In the genomic region with DNA sequence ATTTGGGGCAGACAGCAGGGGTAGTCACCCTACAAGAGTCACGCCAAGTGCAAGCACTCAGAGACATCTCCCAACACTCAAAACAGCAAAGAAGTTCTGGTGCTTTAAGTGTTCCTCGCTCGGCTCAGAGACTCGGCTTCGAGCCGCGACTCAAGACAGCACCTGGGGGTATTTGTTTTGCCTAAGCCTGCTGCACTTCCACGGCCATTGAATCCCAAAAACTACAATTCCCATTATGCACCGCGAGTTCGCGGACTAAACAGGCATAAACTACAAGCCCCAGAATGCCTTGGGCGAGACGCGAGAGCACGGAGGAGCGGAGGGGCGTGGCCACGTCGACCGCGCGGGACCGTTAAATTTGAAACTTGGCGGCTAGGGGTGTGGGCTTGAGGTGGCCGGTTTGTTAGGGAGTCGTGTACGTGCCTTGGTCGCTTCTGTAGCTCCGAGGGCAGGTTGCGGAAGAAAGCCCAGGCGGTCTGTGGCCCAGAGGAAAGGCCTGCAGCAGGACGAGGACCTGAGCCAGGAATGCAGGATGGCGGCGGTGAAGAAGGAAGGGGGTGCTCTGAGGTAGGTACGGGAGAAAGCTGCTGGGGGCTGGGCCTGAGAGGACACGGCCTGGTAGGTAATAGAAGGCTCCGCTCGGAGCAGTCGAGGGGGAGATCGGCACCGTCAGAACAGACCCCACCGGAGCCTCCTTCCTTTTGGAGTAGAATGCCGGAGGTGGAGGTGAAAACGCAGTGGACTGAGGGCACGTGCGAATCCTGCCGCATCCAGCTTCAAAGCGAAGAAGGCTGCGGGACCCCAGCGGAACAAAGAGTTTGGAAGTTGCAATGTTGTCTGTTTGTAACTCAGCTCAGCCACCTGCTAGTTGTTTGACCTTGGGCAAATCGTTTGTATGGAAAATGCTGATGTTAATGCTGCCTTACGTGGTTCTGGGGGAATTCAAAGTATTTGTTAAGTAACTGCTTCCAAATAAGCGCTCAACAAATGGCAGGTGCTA, we compare ENCODE assay signal across 1 cellular context.
A peak's percentile ranks its signal among the peaks of the same experiment; 100 is the strongest.
TF ChIP-seq lines count a peak whose summit lies in the region.

A gene with protein sequence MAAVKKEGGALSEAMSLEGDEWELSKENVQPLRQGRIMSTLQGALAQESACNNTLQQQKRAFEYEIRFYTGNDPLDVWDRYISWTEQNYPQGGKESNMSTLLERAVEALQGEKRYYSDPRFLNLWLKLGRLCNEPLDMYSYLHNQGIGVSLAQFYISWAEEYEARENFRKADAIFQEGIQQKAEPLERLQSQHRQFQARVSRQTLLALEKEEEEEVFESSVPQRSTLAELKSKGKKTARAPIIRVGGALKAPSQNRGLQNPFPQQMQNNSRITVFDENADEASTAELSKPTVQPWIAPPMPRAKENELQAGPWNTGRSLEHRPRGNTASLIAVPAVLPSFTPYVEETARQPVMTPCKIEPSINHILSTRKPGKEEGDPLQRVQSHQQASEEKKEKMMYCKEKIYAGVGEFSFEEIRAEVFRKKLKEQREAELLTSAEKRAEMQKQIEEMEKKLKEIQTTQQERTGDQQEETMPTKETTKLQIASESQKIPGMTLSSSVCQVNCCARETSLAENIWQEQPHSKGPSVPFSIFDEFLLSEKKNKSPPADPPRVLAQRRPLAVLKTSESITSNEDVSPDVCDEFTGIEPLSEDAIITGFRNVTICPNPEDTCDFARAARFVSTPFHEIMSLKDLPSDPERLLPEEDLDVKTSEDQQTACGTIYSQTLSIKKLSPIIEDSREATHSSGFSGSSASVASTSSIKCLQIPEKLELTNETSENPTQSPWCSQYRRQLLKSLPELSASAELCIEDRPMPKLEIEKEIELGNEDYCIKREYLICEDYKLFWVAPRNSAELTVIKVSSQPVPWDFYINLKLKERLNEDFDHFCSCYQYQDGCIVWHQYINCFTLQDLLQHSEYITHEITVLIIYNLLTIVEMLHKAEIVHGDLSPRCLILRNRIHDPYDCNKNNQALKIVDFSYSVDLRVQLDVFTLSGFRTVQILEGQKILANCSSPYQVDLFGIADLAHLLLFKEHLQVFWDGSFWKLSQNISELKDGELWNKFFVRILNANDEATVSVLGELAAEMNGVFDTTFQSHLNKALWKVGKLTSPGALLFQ (plus strand): TSS at position 381 of the 1,000 bp plus-strand sequence. CDS start 152 bp downstream, at position 533.

TF ChIP-seq in HepG2, 621 proteins besides CTCF, POLR2A, EP300 and RAD21 (continued from another document and continues in another):
- TF ChIP-seq SNAPC4 (CRISPR knock-in tag; IDR thresholded peaks at IDR 0.05) (no peak), POLR2AphosphoS5 (IDR thresholded peaks at IDR 0.05; ENCODE audit: low read depth, low read length) (peak; percentile 68), ZBTB38 (CRISPR knock-in tag; IDR thresholded peaks at IDR 0.05) (peak; percentile 75; the same call in 1 of the 2 replicates), ZNF121 (CRISPR knock-in tag; IDR thresholded peaks at IDR 0.05) (no peak), KAT8 (CRISPR knock-in tag; IDR thresholded peaks at IDR 0.05) (peak; percentile 82), YEATS4 (CRISPR knock-in tag; IDR thresholded peaks at IDR 0.05; ENCODE audit: borderline replicate concordance) (peak; percentile 87; the same call in 1 of the 2 replicates), ZNF761 (CRISPR knock-in tag; conservative IDR thresholded peaks at IDR 0.05) (no peak; the same call in 1 of the 2 replicates), KLF13 (CRISPR knock-in tag; IDR thresholded peaks at IDR 0.05) (peak; percentile 43; the same call in 1 of the 2 replicates), ZNF34 (CRISPR knock-in tag; IDR thresholded peaks at IDR 0.05; ENCODE audit: borderline replicate concordance) (no peak), HOXA9 (CRISPR knock-in tag; IDR thresholded peaks at IDR 0.05; ENCODE audit: borderline replicate concordance) (peak; percentile 73; the same call in 1 of the 2 replicates), ZNF563 (CRISPR knock-in tag; IDR thresholded peaks at IDR 0.05) (no peak), JUNB (CRISPR knock-in tag; IDR thresholded peaks at IDR 0.05; ENCODE audit: borderline replicate concordance) (peak; percentile 84; the same call in 1 of the 2 replicates), NCOA5 (CRISPR knock-in tag; IDR thresholded peaks at IDR 0.05) (no peak), IKZF4 (CRISPR knock-in tag; IDR thresholded peaks at IDR 0.05; ENCODE audit: borderline replicate concordance, low read depth, not compliant biosample characterization) (no peak), ZNF12 (CRISPR knock-in tag; IDR thresholded peaks at IDR 0.05) (peak; percentile 66; the same call in 1 of the 2 replicates), KLF15 (CRISPR knock-in tag; IDR thresholded peaks at IDR 0.05; ENCODE audit: borderline replicate concordance) (no peak), ZNF556 (CRISPR knock-in tag; IDR thresholded peaks at IDR 0.05; ENCODE audit: borderline replicate concordance) (peak; percentile 83; the same call in 1 of the 2 replicates), YY1 (IDR thresholded peaks at IDR 0.05; ENCODE audit: insufficient read depth, insufficient replicate concordance, low read depth, low read length) (peak; percentile 90), HNF4A (CRISPR knock-in tag; IDR thresholded peaks at IDR 0.05) (no peak), RFX1 (IDR thresholded peaks at IDR 0.05) (no peak), NR2F2 (IDR thresholded peaks at IDR 0.05; ENCODE audit: borderline replicate concordance, low read depth) (no peak; the same call in 1 of the 2 replicates), BCLAF1 (IDR thresholded peaks at IDR 0.05) (no peak), CENPX (CRISPR knock-in tag; IDR thresholded peaks at IDR 0.05) (no peak), ZSCAN9 (CRISPR knock-in tag; IDR thresholded peaks at IDR 0.05; ENCODE audit: borderline replicate concordance) (0 out of 2 replicates have a peak, but pooled peaks have one; percentile 37), ZNF543 (CRISPR knock-in tag; IDR thresholded peaks at IDR 0.05) (peak; percentile 69; the same call in 1 of the 2 replicates), RFXAP (CRISPR knock-in tag; IDR thresholded peaks at IDR 0.05; ENCODE audit: borderline replicate concordance) (peak; percentile 59), HOXA7 (CRISPR knock-in tag; IDR thresholded peaks at IDR 0.05) (no peak)
- TF ChIP-seq, protein P1, sequence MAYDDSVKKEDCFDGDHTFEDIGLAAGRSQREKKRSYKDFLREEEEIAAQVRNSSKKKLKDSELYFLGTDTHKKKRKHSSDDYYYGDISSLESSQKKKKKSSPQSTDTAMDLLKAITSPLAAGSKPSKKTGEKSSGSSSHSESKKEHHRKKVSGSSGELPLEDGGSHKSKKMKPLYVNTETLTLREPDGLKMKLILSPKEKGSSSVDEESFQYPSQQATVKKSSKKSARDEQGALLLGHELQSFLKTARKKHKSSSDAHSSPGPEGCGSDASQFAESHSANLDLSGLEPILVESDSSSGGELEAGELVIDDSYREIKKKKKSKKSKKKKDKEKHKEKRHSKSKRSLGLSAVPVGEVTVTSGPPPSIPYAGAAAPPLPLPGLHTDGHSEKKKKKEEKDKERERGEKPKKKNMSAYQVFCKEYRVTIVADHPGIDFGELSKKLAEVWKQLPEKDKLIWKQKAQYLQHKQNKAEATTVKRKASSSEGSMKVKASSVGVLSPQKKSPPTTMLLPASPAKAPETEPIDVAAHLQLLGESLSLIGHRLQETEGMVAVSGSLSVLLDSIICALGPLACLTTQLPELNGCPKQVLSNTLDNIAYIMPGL (CRISPR knock-in tag; IDR thresholded peaks at IDR 0.05; ENCODE audit: borderline replicate concordance in 1 of 2, low read depth in 1 of 2), result peak in 1 of 2 experiments; percentile 40; a peak in 1 of 4 replicates
- TF ChIP-seq, protein P2, sequence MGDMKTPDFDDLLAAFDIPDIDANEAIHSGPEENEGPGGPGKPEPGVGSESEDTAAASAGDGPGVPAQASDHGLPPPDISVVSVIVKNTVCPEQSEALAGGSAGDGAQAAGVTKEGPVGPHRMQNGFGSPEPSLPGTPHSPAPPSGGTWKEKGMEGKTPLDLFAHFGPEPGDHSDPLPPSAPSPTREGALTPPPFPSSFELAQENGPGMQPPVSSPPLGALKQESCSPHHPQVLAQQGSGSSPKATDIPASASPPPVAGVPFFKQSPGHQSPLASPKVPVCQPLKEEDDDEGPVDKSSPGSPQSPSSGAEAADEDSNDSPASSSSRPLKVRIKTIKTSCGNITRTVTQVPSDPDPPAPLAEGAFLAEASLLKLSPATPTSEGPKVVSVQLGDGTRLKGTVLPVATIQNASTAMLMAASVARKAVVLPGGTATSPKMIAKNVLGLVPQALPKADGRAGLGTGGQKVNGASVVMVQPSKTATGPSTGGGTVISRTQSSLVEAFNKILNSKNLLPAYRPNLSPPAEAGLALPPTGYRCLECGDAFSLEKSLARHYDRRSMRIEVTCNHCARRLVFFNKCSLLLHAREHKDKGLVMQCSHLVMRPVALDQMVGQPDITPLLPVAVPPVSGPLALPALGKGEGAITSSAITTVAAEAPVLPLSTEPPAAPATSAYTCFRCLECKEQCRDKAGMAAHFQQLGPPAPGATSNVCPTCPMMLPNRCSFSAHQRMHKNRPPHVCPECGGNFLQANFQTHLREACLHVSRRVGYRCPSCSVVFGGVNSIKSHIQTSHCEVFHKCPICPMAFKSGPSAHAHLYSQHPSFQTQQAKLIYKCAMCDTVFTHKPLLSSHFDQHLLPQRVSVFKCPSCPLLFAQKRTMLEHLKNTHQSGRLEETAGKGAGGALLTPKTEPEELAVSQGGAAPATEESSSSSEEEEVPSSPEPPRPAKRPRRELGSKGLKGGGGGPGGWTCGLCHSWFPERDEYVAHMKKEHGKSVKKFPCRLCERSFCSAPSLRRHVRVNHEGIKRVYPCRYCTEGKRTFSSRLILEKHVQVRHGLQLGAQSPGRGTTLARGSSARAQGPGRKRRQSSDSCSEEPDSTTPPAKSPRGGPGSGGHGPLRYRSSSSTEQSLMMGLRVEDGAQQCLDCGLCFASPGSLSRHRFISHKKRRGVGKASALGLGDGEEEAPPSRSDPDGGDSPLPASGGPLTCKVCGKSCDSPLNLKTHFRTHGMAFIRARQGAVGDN (CRISPR knock-in tag; IDR thresholded peaks at IDR 0.05), result peak; percentile 86
- TF ChIP-seq, protein P3, sequence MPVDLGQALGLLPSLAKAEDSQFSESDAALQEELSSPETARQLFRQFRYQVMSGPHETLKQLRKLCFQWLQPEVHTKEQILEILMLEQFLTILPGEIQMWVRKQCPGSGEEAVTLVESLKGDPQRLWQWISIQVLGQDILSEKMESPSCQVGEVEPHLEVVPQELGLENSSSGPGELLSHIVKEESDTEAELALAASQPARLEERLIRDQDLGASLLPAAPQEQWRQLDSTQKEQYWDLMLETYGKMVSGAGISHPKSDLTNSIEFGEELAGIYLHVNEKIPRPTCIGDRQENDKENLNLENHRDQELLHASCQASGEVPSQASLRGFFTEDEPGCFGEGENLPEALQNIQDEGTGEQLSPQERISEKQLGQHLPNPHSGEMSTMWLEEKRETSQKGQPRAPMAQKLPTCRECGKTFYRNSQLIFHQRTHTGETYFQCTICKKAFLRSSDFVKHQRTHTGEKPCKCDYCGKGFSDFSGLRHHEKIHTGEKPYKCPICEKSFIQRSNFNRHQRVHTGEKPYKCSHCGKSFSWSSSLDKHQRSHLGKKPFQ (CRISPR knock-in tag; IDR thresholded peaks at IDR 0.05; ENCODE audit: insufficient replicate concordance), result no peak
